ENCODE assay signal across 28 cellular contexts in the genomic region with DNA sequence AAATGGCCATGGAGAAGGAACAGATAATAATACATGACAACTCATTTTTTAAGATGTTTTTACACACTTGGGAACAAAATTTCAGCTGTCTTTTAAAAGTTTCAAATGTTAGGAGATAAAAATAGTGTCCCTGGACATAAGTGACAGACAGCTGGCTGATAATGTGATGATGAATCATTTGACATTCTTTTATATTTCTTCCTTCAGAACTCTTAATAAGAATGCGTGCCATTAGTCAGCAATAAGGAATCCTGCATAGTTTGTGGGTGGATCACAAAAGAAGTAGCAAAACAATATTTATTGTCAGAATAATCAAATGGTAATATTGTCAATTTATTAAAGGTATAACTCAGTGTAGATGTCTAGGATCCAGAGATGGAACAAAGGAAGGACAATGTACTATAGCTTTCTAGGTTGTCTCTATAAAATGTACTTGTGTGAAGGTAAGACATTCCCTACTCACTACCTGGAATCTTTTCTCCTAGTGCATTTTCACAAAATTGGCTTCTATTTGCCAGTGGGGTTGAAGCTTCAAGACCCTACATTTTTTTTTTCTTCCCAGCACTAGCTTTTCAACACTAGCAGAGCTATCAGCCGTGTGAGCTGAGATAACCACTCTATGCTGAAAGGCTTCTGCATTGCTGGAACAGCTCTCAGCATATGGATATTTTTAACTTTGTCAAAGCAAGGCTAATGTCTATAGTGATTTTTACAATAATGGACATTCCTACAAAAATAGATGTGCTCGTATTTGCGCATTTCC.
A peak's percentile ranks its signal among the peaks of the same experiment; 100 is the strongest.
DNase-seq lines count a peak whose midpoint lies in the region; ATAC-seq and TF ChIP-seq lines count a peak whose summit lies in the region.
"Had no signal": no experiment of that assay in that cellular context is flagged by ENCODE, and none has a peak within 500 bp of the region (broad histone marks: within the 10 kb centered on the region; RNA-seq: fewer than 3 reads in every experiment).

No MANE protein-coding gene starts in this region.

- DNase-seq in M059J (ENCODE audit: low read depth) (peak; percentile 9), brain microvascular endothelial cell (peak; percentile 7), glomerular visceral epithelial cell (ENCODE audit: extremely low spot score) (peak; percentile 18), NCI-H524 treated with DMSO at 0.1 percent for 48 hours (lab: John Stamatoyannopoulos, UW) (no peak)
- no peak for DNase-seq in stimulated activated naive CD4-positive, alpha-beta T cell (lab: John Stamatoyannopoulos, UW)
- DNase-seq: activated CD4-positive, alpha-beta memory T cell treated with anti-CD3 and anti-CD28 coated beads for 36 hours; activated CD8-positive, alpha-beta memory T cell treated with anti-CD3 and anti-CD28 coated beads, Interleukin-2, amount 50 U/mL, for 48 hours; colonic mucosa; COR-L47; DND-41; effector memory CD4-positive, alpha-beta T cell; NCI-H1105; NCI-H2029; NCI-H2227 treated with DMSO at 0.1 percent for 48 hours; NCI-H748 treated with DMSO at 0.1 percent for 48 hours; occipital lobe; SHP77 treated with DMSO at 0.1 percent for 48 hours; stimulated activated CD4-positive, alpha-beta T cell treated with anti-CD3 and anti-CD28 coated beads, Interleukin-2, amount 100 ng/mL, for 24 hours had no signal

- no peak for TF ChIP-seq CTCF in brain microvascular endothelial cell (IDR thresholded peaks at IDR 0.05; ENCODE audit: low read depth, low read length, missing control alignments)

- peak overlapping the region; percentile 16; the same call in 1 of the 2 replicates for H3K27ac ChIP-seq in ACC112 (ENCODE audit: low read depth, low read length)
- no peak overlapping the region for H3K27ac ChIP-seq in brain microvascular endothelial cell
- H3K27ac ChIP-seq: BLaER1, colonic mucosa, HL-60, suprapubic skin had no signal

- H3K36me3 ChIP-seq in ACC112 (ENCODE audit: insufficient read depth, low read length) = no peaks in the 10 kb centered on the region
- no peaks in the 10 kb centered on the region for H3K36me3 ChIP-seq in brain microvascular endothelial cell (replicated peaks)
- H3K36me3 ChIP-seq: BLaER1, colonic mucosa, suprapubic skin had no signal

- no peak for ATAC-seq in GM18861 (IDR thresholded peaks at IDR 0.05; ENCODE audit: unreplicated experiment)
- no peak for ATAC-seq in GM21360 (IDR thresholded peaks at IDR 0.05; ENCODE audit: unreplicated experiment)
- ATAC-seq: activated CD4-positive, CD25-positive, alpha-beta regulatory T cell treated with anti-CD3 and anti-CD28 coated beads, Interleukin-2, amount 50 U/mL, for 24 hours; esophagus mucosa; stimulated activated memory B cell treated with anti-CD40 and anti-IgM and Interleukin-4, amounts not matched to agents 10 μg/mL and 1 μg/mL and 100 μg/mL, for 72 hours had no signal

- in situ Hi-C loops in brain microvascular endothelial cell (cut with HindIII; ENCODE audit: low pct_ligation_motif_present, low sequenced_read_pairs) = no loop called here

- no peak overlapping the region for H2AFZ ChIP-seq in ACC112 (ENCODE audit: low read length, unreplicated experiment)

- peaks cover 15% of the 10 kb centered on the region for H3K4me1 ChIP-seq in ACC112 (ENCODE audit: control insufficient read depth, insufficient read depth, low read length, unreplicated experiment)
- H3K4me1 ChIP-seq: BLaER1, colonic mucosa, suprapubic skin had no signal

- H3K79me2 ChIP-seq in ACC112 (ENCODE audit: control insufficient read depth, insufficient read depth, low read length, unreplicated experiment) = no peaks in the 10 kb centered on the region

- no peak overlapping the region for H3K4me3 ChIP-seq in ACC112 (ENCODE audit: low read depth, low read length)
- H3K4me3 ChIP-seq in brain microvascular endothelial cell (ENCODE audit: low read depth, low read length) = no peak overlapping the region
- H3K4me3 ChIP-seq: BLaER1, colonic mucosa, smooth muscle cell, suprapubic skin had no signal

- H3K27me3 ChIP-seq in ACC112 (ENCODE audit: insufficient read depth, low read length) = no peaks in the 10 kb centered on the region
- H3K27me3 ChIP-seq in brain microvascular endothelial cell (replicated peaks) = no peaks in the 10 kb centered on the region
- H3K27me3 ChIP-seq: BLaER1, colonic mucosa, suprapubic skin had no signal

Comparison
In these comparisons a context has a peak if more than half of its experiments do, and no peak if none do; other contexts are left out.
1. DNase-seq: peak in M059J (single experiment), brain microvascular endothelial cell (single experiment) and glomerular visceral epithelial cell (single experiment); none in stimulated activated naive CD4-positive, alpha-beta T cell (0 of 6) and NCI-H524 treated with DMSO at 0.1 percent for 48 hours (single experiment).